Comparison of ENCODE assay signal across 8 cellular contexts in the genomic region with DNA sequence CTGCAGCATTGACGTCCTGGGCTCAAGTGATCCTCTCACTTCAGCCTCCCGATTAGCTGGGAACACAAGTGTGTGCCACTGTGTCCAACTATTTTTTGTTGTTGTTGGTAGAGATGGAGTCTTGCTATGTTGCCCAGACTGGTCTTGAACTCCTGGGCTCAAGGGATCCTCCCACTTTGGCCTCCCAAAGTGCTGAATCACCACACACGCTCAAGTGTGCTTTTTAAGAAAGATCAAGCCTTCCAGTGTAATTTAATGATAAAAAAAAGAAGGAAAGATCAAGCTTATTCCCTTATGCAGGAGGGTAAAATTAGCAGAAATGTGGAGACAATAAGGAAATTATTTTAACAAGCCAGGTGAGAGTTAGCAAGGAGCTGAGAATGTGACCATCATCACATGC.
"Had no signal": no experiment of that assay in that cellular context is flagged by ENCODE, and none has a peak within 500 bp of the region (broad histone marks: within the 10 kb centered on the region; RNA-seq: fewer than 3 reads in every experiment).

No MANE protein-coding gene starts in this region.

- FAIRE-seq: G401.6, GM12878, GM12891, GM12892, GM18507, GM19239 had no signal

- DNase-seq: GDM1, GF-D8 had no signal

- ATAC-seq: GM12878 had no signal

- H3K4me3 ChIP-seq: GM12878 had no signal
